8 cellular contexts compared by ENCODE assay signal in genomic region chr2:179263460-179264237, GRCh38. TPM values are rescaled to one million over a fixed set of nuclear protein-coding genes. Genes with fewer than 3 reads are reported as not detected.
DNase-seq lines count a peak whose midpoint lies in the region; ATAC-seq and TF ChIP-seq lines count a peak whose summit lies in the region.

No MANE protein-coding gene starts in this region.

- peak; percentile 33 for ATAC-seq in GM21367 (IDR thresholded peaks at IDR 0.05; ENCODE audit: unreplicated experiment)

- H3K4me3 ChIP-seq in HL-60 (replicated peaks; ENCODE audit: insufficient read depth, low read length) (peak overlapping the region; percentile 81), SJSA1 (peak overlapping the region; percentile 85), breast epithelium (peak overlapping the region; percentile 76 to 85 (median 82)), iPS-20b (ENCODE audit: low read length) (peak overlapping the region; percentile 84), sigmoid colon (peak overlapping the region; percentile 64 to 81 (median 78))

- peaks cover 43% of the 10 kb centered on the region for H3K4me1 ChIP-seq in SJSA1 (replicated peaks)
- H3K4me1 ChIP-seq in breast epithelium: peaks cover 3% of the 10 kb centered on the region in 2 donors
- peaks cover 9% of the 10 kb centered on the region; the same call in 1 of the 2 replicates for H3K4me1 ChIP-seq in iPS-20b (ENCODE audit: insufficient read depth, low read length)
- H3K4me1 ChIP-seq in sigmoid colon: peaks cover 0 to 33% (median 22%) of the 10 kb centered on the region in 4 donors

- H3K27ac ChIP-seq in HL-60 (replicated peaks) (peak overlapping the region; percentile 66), SJSA1 (peak overlapping the region; percentile 73), breast epithelium (peak overlapping the region; percentile 96 to 98), iPS-20b (ENCODE audit: low read length) (no peak overlapping the region), sigmoid colon (peak overlapping the region; percentile 87 to 91 (median 90))

- H3K36me3 ChIP-seq in SJSA1 (peaks cover 10% of the 10 kb centered on the region; the same call in 1 of the 2 replicates), breast epithelium (no peaks in the 10 kb centered on the region), iPS-20b (ENCODE audit: insufficient read depth, low read depth, low read length) (no peaks in the 10 kb centered on the region), sigmoid colon (no peaks in the 10 kb centered on the region)

- TF ChIP-seq CTCF in HL-60 (IDR thresholded peaks at IDR 0.05; ENCODE audit: insufficient read depth, low read length) (no peak), breast epithelium (IDR thresholded peaks at IDR 0.05) (no peak), sigmoid colon (IDR thresholded peaks at IDR 0.05) (no peak)

- DNase-seq in DMS53 treated with DMSO at 0.1 percent for 48 hours (lab: John Stamatoyannopoulos, UW; ENCODE audit: unreplicated experiment): peak; percentile 37
- DNase-seq in HL-60 (ENCODE audit: low read depth in 1 of 2, low spot score in 1 of 2): peak; percentile 44 to 48
- DNase-seq in SJSA1 (ENCODE audit: low read depth in 1 of 2, low spot score in 2 of 2): peak; percentile 50 to 64
- peak; percentile 32 to 59 for DNase-seq in breast epithelium (ENCODE audit: low spot score in 2 of 2)
- DNase-seq in sigmoid colon: peak; percentile 79
- no peak for DNase-seq in occipital lobe (lab: John Stamatoyannopoulos, UW)

- 0 to 1% methylated on average over 47 of the region's 47 CpGs for WGBS in sigmoid colon, 2 donors

- intact Hi-C loops in breast epithelium (cut with DNase I; ENCODE audit: low total_unique reads): loop anchor here (2.0 kb wide), 1 partner anchor 27 kb away; no protein-coding TSS in a partner anchor
- intact Hi-C loops in sigmoid colon (cut with DNase I): loop anchor here (2.0 kb wide), 1 partner anchor 37 kb away; no protein-coding TSS in a partner anchor

- no peak for TF ChIP-seq EP300 in sigmoid colon (IDR thresholded peaks at IDR 0.05)

- TF ChIP-seq POLR2A in breast epithelium (IDR thresholded peaks at IDR 0.05) (peak; percentile 42), sigmoid colon (IDR thresholded peaks at IDR 0.05) (no peak)

- H3K27me3 ChIP-seq in HL-60 (ENCODE audit: insufficient read depth, poor library complexity, severe bottlenecking): no peaks in the 10 kb centered on the region
- no peaks in the 10 kb centered on the region for H3K27me3 ChIP-seq in SJSA1 (replicated peaks)
- H3K27me3 ChIP-seq in breast epithelium: no peaks in the 10 kb centered on the region
- H3K27me3 ChIP-seq in iPS-20b (ENCODE audit: insufficient read depth, low read length): peaks cover 15% of the 10 kb centered on the region
- no peaks in the 10 kb centered on the region for H3K27me3 ChIP-seq in sigmoid colon

- H3K9me3 ChIP-seq in SJSA1 (replicated peaks) (no peaks in the 10 kb centered on the region), breast epithelium (no peaks in the 10 kb centered on the region), iPS-20b (ENCODE audit: insufficient read depth, low read depth, low read length) (no peaks in the 10 kb centered on the region), sigmoid colon (no peaks in the 10 kb centered on the region)

- H3K9ac ChIP-seq in iPS-20b (ENCODE audit: low read depth, low read length): peak overlapping the region; percentile 83

RNA-seq across cellular contexts. Expression of gene SESTD1, which starts 1.0 kb away (rescaled TPM):
- total RNA-seq in SJSA1 (2014; rRNA removed; shearing (Covaris generic)): 23.1 and 26.8 TPM in 2 replicates
- total RNA-seq in breast epithelium: 100 to 1,000 TPM in 1 of 3 donors, 10 to 100 TPM in 2; 54.1 to 137 (median 54.9) TPM
- total RNA-seq in sigmoid colon: 10 to 100 TPM; 31.0 to 52.3 (median 41.0) TPM
- polyA plus RNA-seq in sigmoid colon: 10 to 100 TPM in 2 of 3 donors, 1 to 10 TPM in 1; 9.5 to 21.6 (median 12.8) TPM
- 82.2 TPM for total RNA-seq in occipital lobe
